ENCODE assay signal across 8 cellular contexts in the genomic region with DNA sequence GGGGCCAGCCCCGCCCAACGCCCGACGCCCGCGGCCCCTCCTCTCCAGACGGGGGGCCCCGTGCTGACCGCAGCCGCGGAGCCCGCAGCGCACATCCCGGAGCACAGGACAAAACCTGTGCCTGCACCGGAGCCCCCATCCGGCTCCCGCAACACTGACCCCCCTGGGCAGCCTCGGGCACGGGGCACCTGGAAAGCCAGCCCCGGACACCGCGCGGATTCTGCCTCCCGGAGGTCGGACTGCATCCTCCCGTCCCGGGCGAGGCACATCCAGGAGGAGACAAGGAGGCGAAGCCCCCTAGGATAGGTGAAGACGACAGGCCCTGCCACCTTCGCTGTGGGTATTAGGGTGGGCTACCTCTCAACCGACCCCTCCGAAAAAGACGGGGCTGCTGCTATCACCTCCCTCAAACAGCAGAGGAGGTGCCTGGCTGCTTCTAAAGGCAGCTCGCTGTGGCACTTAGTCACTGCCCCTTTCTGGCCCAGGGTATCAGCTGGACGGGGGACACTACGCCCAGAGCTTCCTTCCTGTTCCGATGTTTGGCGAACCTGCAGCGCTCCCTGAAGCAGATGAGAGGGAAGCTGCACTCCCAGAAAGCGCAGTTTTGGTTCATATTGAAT. TPM values are rescaled to one million over a fixed set of nuclear protein-coding genes. Genes with fewer than 3 reads are reported as not detected.
DNase-seq lines count a peak whose midpoint lies in the region; ATAC-seq and TF ChIP-seq lines count a peak whose summit lies in the region.

No MANE protein-coding gene starts in this region.

- H2BK12ac ChIP-seq in mesenchymal stem cell (ENCODE audit: low read length in 2 of 2): peak overlapping the region; percentile 45 to 96

- peak overlapping the region in 1 of 2 experiments; percentile 94 for H3K14ac ChIP-seq in mesenchymal stem cell (ENCODE audit: low read length in 2 of 2)

- peaks cover 20% of the 10 kb centered on the region for H3K4me1 ChIP-seq in ACC112 (ENCODE audit: control insufficient read depth, insufficient read depth, low read length, unreplicated experiment)
- H3K4me1 ChIP-seq in SJCRH30: peaks cover 11% of the 10 kb centered on the region
- H3K4me1 ChIP-seq in mesenchymal stem cell (ENCODE audit: control insufficient read depth, insufficient read depth, low read depth, low read length): peaks cover 33% of the 10 kb centered on the region
- peaks cover 21 to 32% (median 26%) of the 10 kb centered on the region in 4 donors for H3K4me1 ChIP-seq in transverse colon

- peak overlapping the region; percentile 54 to 63 for H3K4ac ChIP-seq in mesenchymal stem cell (ENCODE audit: low read depth in 1 of 2, low read length in 2 of 2)

- peak overlapping the region; percentile 78 for H4K8ac ChIP-seq in mesenchymal stem cell (ENCODE audit: low read length)

- H3K27me3 ChIP-seq in ACC112 (ENCODE audit: insufficient read depth, low read length) (no peaks in the 10 kb centered on the region), SJCRH30 (no peaks in the 10 kb centered on the region), mesenchymal stem cell (ENCODE audit: control insufficient read depth in 1 of 2, insufficient read depth in 1 of 2, low read length in 2 of 2) (no peaks in the 10 kb centered on the region), transverse colon (no peaks in the 10 kb centered on the region)

- H4K91ac ChIP-seq in mesenchymal stem cell (ENCODE audit: low read length): peak overlapping the region; percentile 78

- peak overlapping the region; percentile 87 for H2AFZ ChIP-seq in ACC112 (ENCODE audit: low read length, unreplicated experiment)
- H2AFZ ChIP-seq in mesenchymal stem cell (ENCODE audit: low read depth, low read length): peak overlapping the region; percentile 85

- no peak overlapping the region for H3K27ac ChIP-seq in ACC112 (ENCODE audit: low read depth, low read length)
- no peak overlapping the region for H3K27ac ChIP-seq in SJCRH30
- H3K27ac ChIP-seq in coronary artery: peak overlapping the region in 1 of 2 donors; percentile 78
- no peak overlapping the region for H3K27ac ChIP-seq in mesenchymal stem cell (ENCODE audit: low read length, poor library complexity, severe bottlenecking)
- peak overlapping the region; percentile 88 to 95 (median 92) for H3K27ac ChIP-seq in transverse colon

- H3K36me3 ChIP-seq in ACC112 (ENCODE audit: insufficient read depth, low read length) (no peaks in the 10 kb centered on the region), SJCRH30 (no peaks in the 10 kb centered on the region), mesenchymal stem cell (ENCODE audit: control insufficient read depth in 1 of 2, insufficient read depth in 2 of 2, low read depth in 1 of 2, low read length in 2 of 2) (peaks cover 0 to 16% of the 10 kb centered on the region in 2 experiments), transverse colon (no peaks in the 10 kb centered on the region)

- H3K79me2 ChIP-seq in ACC112 (ENCODE audit: control insufficient read depth, insufficient read depth, low read length, unreplicated experiment): peaks cover 29% of the 10 kb centered on the region

- peak overlapping the region; percentile 98 for H3K4me2 ChIP-seq in mesenchymal stem cell (ENCODE audit: low read length, poor library complexity, severe bottlenecking)

- H3K9me3 ChIP-seq in SJCRH30 (replicated peaks): no peaks in the 10 kb centered on the region
- H3K9me3 ChIP-seq in mesenchymal stem cell (ENCODE audit: control insufficient read depth, low read length): no peaks in the 10 kb centered on the region
- H3K9me3 ChIP-seq in transverse colon: no peaks in the 10 kb centered on the region

- intact Hi-C loops in transverse colon (cut with DNase I; ENCODE audit: low total_unique reads): loop anchor here (5.0 to 10.0 kb wide), 2 partner anchors 153 to 256 kb away; no protein-coding TSS in a partner anchor

- H2BK120ac ChIP-seq in mesenchymal stem cell (ENCODE audit: low read depth, low read length): peak overlapping the region; percentile 23

- H2AK5ac ChIP-seq in mesenchymal stem cell (ENCODE audit: low read length, severe bottlenecking): no peak overlapping the region

- H3K9ac ChIP-seq in mesenchymal stem cell (ENCODE audit: low read length): peak overlapping the region; percentile 89

- no peak for DNase-seq in SJCRH30
- no peak for DNase-seq in coronary artery (ENCODE audit: low spot score)
- peak; percentile 45 for DNase-seq in mesenchymal stem cell
- DNase-seq in transverse colon: peak; percentile 52
- no peak for DNase-seq in GM03348 (ENCODE audit: low spot score)

- peaks cover 53% of the 10 kb centered on the region for H3K79me1 ChIP-seq in mesenchymal stem cell (replicated peaks; ENCODE audit: low read length, poor library complexity, severe bottlenecking)

- ATAC-seq in GM18499 (IDR thresholded peaks at IDR 0.05; ENCODE audit: insufficient read depth, unreplicated experiment) (peak; percentile 15), HG03432 (IDR thresholded peaks at IDR 0.05; ENCODE audit: unreplicated experiment) (peak; percentile 3)

- H3K23ac ChIP-seq in mesenchymal stem cell (ENCODE audit: low read length in 2 of 2): no peak overlapping the region

- TF ChIP-seq POLR2A in transverse colon (IDR thresholded peaks at IDR 0.05): no peak

- H3K4me3 ChIP-seq in ACC112 (ENCODE audit: low read depth, low read length): peak overlapping the region; percentile 91
- H3K4me3 ChIP-seq in SJCRH30: peak overlapping the region; percentile 67
- peak overlapping the region; percentile 81 for H3K4me3 ChIP-seq in coronary artery
- peak overlapping the region; percentile 70 to 94 for H3K4me3 ChIP-seq in mesenchymal stem cell (ENCODE audit: insufficient read depth in 1 of 2, low read depth in 1 of 2, low read length in 2 of 2)
- H3K4me3 ChIP-seq in transverse colon: peak overlapping the region; percentile 54 to 84 (median 75)

- in situ Hi-C loops in transverse colon (cut with MboI; ENCODE audit: low pct_ligation_motif_present in 1 of 4, low pct_unique_long_range_greater_than_20kb in 1 of 4, low sequenced_read_pairs in 3 of 4): loop anchor here in 3 of 4 donors (10.0 kb wide), 2 partner anchors 576 to 586 kb away; partner anchors contain the start of genes FAM43A (in 2 of the 3) and LSG1 (in 1 of the 3)

- H3K18ac ChIP-seq in mesenchymal stem cell (ENCODE audit: low read depth in 1 of 2, low read length in 2 of 2): peak overlapping the region; percentile 80 to 89

- TF ChIP-seq CTCF in coronary artery (IDR thresholded peaks at IDR 0.05) (no peak), transverse colon (IDR thresholded peaks at IDR 0.05) (peak in 1 of 5 experiments; percentile 17)

- WGBS in mesenchymal stem cell: 2% methylated on average over 31 of the region's 41 CpGs
- WGBS in transverse colon (ENCODE audit: low coverage in 1 of 2), 2 donors: 2% methylated on average over 24 of the region's 41 CpGs; no CpG with 5 or more reads in 1 of the 2 donors

- no peak overlapping the region for H2BK5ac ChIP-seq in mesenchymal stem cell (ENCODE audit: low read depth, low read length, poor library complexity, severe bottlenecking)

- H2BK15ac ChIP-seq in mesenchymal stem cell (ENCODE audit: low read depth, poor library complexity, severe bottlenecking): peak overlapping the region; percentile 70

- TF ChIP-seq EP300 in transverse colon (IDR thresholded peaks at IDR 0.05; ENCODE audit: low read depth): no peak

RNA-seq across cellular contexts. Expression of gene XXYLT1, which starts 10.6 kb away (rescaled TPM):
- total RNA-seq in SJCRH30 (2014; rRNA removed; shearing (Covaris generic)): 15.7 and 18.8 TPM in 2 replicates
- polyA plus RNA-seq in mesenchymal stem cell (2013, experiment 1 of 2): 27.1 TPM
- 27.1 TPM for polyA plus RNA-seq in mesenchymal stem cell (2013, experiment 2 of 2)
- 1 to 10 TPM; 3.0 to 10.0 (median 5.9) TPM for total RNA-seq in transverse colon

Comparison
In these comparisons a context has a peak if more than half of its experiments do, and no peak if none do; other contexts are left out.
1. H3K27ac ChIP-seq: peak in transverse colon (4 of 4); none in ACC112 (single experiment), SJCRH30 (single experiment) and mesenchymal stem cell (single experiment).
2. DNase-seq: peak in mesenchymal stem cell (single experiment) and transverse colon (single experiment); none in SJCRH30 (0 of 2), coronary artery (single experiment) and GM03348 (single experiment).
3. Peak in every context shown above with its lines, with median percentiles within 50 percentile points of each other: H3K4me3 ChIP-seq.